In the genomic region with DNA sequence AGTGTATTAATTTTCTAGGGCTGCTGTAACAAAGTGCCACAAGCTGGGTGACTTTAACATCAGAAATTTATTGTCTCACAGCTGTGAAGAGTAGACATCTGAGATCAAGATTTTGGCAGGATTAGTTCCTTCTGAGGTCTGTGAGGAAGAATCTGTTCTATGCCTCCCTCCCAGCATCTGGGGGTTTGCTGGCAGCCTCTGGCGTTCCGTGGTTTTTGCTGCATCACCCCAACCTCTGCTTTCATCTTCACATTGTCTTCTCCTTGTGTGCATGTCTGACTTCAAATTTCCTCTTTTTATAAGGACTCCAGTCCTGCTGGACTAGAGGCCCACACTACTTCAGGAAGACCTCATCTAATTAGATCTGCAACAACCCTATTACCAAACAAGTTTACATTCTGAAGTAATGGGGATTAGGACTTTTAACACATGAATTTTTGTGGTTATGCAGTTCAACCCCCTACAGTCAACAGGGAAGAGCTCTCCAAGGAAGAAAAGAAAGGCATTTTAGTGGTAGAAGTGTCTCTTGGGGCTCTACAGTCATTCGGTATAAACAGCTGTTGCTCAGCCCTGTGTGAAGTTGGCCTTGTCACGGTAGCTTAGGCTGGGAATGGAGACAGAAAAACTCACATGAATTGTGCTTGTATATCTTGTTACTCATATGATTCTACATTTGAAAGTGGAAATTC, we compare ENCODE assay signal across 14 cellular contexts.
DNase-seq lines count a peak whose midpoint lies in the region; TF ChIP-seq lines count a peak whose summit lies in the region.
"Had no signal": no experiment of that assay in that cellular context is flagged by ENCODE, and none has a peak within 500 bp of the region (broad histone marks: within the 10 kb centered on the region; RNA-seq: fewer than 3 reads in every experiment).

No MANE protein-coding gene starts in this region.

- H3K27me3 ChIP-seq in GM23248 (replicated peaks; ENCODE audit: insufficient read depth), result no peaks in the 10 kb centered on the region
- no peaks in the 10 kb centered on the region for H3K27me3 ChIP-seq in neural progenitor cell
- H3K27me3 ChIP-seq in H7 (ENCODE audit: control insufficient read depth, insufficient read depth, low read length), result no peaks in the 10 kb centered on the region

- H3K9me3 ChIP-seq in GM23248 (ENCODE audit: low read depth), result no peaks in the 10 kb centered on the region
- no peaks in the 10 kb centered on the region for H3K9me3 ChIP-seq in neural progenitor cell (ENCODE audit: low read depth)

- H3K4me1 ChIP-seq in GM23248 (ENCODE audit: insufficient read depth) (peaks cover 42% of the 10 kb centered on the region), neural progenitor cell (peaks cover 3% of the 10 kb centered on the region)

- no peaks in the 10 kb centered on the region for H3K36me3 Mint-ChIP-seq in neural progenitor cell
- H3K36me3 Mint-ChIP-seq: T-cell had no signal

- H3K36me3 ChIP-seq in GM23248 (ENCODE audit: low read depth), result no peaks in the 10 kb centered on the region
- H3K36me3 ChIP-seq in neural progenitor cell, result no peaks in the 10 kb centered on the region
- no peaks in the 10 kb centered on the region for H3K36me3 ChIP-seq in H7 (replicated peaks; ENCODE audit: control insufficient read depth, insufficient read depth, low read length)

- no peaks in the 10 kb centered on the region for H4K20me1 ChIP-seq in GM23248 (ENCODE audit: insufficient read depth)
- no peaks in the 10 kb centered on the region for H4K20me1 ChIP-seq in neural progenitor cell (ENCODE audit: low read depth)

- no peak overlapping the region for H3K4me3 Mint-ChIP-seq in neural progenitor cell
- H3K4me3 Mint-ChIP-seq: activated T-cell treated with anti-CD3 and anti-CD28 coated beads, Interleukin-2, amount 50 U/mL, for 72 hours; T-cell had no signal

- H3F3A ChIP-seq in GM23248 (ENCODE audit: insufficient read depth) (peaks cover 34% of the 10 kb centered on the region), neural progenitor cell (ENCODE audit: low read depth) (no peaks in the 10 kb centered on the region)

- H2AFZ ChIP-seq in GM23248 (0 out of 2 replicates have a peak overlapping the region, but pooled peaks have one; percentile 1), neural progenitor cell (replicated peaks) (no peak overlapping the region)

- H3K27me3 Mint-ChIP-seq in neural progenitor cell (ENCODE audit: insufficient read depth, low read depth), result peaks cover 2% of the 10 kb centered on the region
- H3K27me3 Mint-ChIP-seq: T-cell had no signal

- peaks cover 2% of the 10 kb centered on the region for H3K9me3 Mint-ChIP-seq in neural progenitor cell
- H3K9me3 Mint-ChIP-seq: T-cell had no signal

- H3K9me2 ChIP-seq in GM23248 (ENCODE audit: insufficient read depth), result no peaks in the 10 kb centered on the region

- H3K4me3 ChIP-seq in GM23248 (no peak overlapping the region), neural progenitor cell (no peak overlapping the region), H7 (ENCODE audit: insufficient read depth, low read depth, low read length) (no peak overlapping the region)
- H3K4me3 ChIP-seq: lung had no signal

- H3K9ac ChIP-seq in GM23248 (peak overlapping the region; percentile 11; the same call in 1 of the 2 replicates), neural progenitor cell (no peak overlapping the region)

- in situ Hi-C loops in GM23248 (cut with MboI), result loop anchor here (25.0 kb wide), 2 partner anchors 578 to 953 kb away; no protein-coding TSS in a partner anchor

- H3K79me2 ChIP-seq in GM23248 (ENCODE audit: insufficient read depth), result no peaks in the 10 kb centered on the region
- no peaks in the 10 kb centered on the region for H3K79me2 ChIP-seq in neural progenitor cell (ENCODE audit: low read depth)

- peak overlapping the region; percentile 41 for H3K4me2 ChIP-seq in GM23248 (ENCODE audit: unreplicated experiment)
- H3K4me2 ChIP-seq in neural progenitor cell, result no peak overlapping the region

- DNase-seq in A172 (ENCODE audit: low spot score) (peak; percentile 66), GM23248 (peak; percentile 93), NOMO-1 treated with DMSO at 0.1 percent for 48 hours (lab: John Stamatoyannopoulos, UW; ENCODE audit: unreplicated experiment) (peak; percentile 67), fibroblast of the conjunctiva (ENCODE audit: low read depth) (peak; percentile 39), GM10266 (ENCODE audit: extremely low spot score) (no peak), neural progenitor cell (ENCODE audit: low spot score) (no peak), H7 (no peak)
- DNase-seq in stimulated activated CD4-positive, alpha-beta T cell treated with anti-CD3 and anti-CD28 coated beads, Interleukin-4, amount 100 ng/mL, for 1 hour, result no peak
- DNase-seq: activated T-cell treated with anti-CD3 and anti-CD28 coated beads, Interleukin-2, amount 50 U/mL, for 72 hours; effector memory CD4-positive, alpha-beta T cell; T-cell; trophoblast cell had no signal

- H3K27ac Mint-ChIP-seq in neural progenitor cell, result no peak overlapping the region
- H3K27ac Mint-ChIP-seq: activated T-cell treated with anti-CD3 and anti-CD28 coated beads, Interleukin-2, amount 50 U/mL, for 72 hours; T-cell had no signal

- no peak for TF ChIP-seq CTCF in GM10266 (IDR thresholded peaks at IDR 0.05; ENCODE audit: control insufficient read depth, insufficient read depth, low read depth, missing control alignments)
- no peak for TF ChIP-seq CTCF in neural progenitor cell (IDR thresholded peaks at IDR 0.05)

- H3K27ac ChIP-seq in GM23248 (peak overlapping the region; percentile 71), neural progenitor cell (no peak overlapping the region)
- H3K27ac ChIP-seq: C4-2B had no signal

- peaks cover 2% of the 10 kb centered on the region for H3K4me1 Mint-ChIP-seq in neural progenitor cell

- WGBS in GM23248 (ENCODE audit: low coverage in 1 of 2, low lambda C conversion rate in 2 of 2, missing lambda C conversion rate in 2 of 2), 2 experiments, result 4 to 6% methylated on average over 4 of the region's 4 CpGs

Comparison
In these comparisons a context has a peak if more than half of its experiments do, and no peak if none do; other contexts are left out.
1. DNase-seq: peak in A172 (single experiment), GM23248 (single experiment), NOMO-1 treated with DMSO at 0.1 percent for 48 hours (single experiment) and fibroblast of the conjunctiva (single experiment); none in GM10266 (single experiment), neural progenitor cell (single experiment), H7 (single experiment) and stimulated activated CD4-positive, alpha-beta T cell treated with anti-CD3 and anti-CD28 coated beads, Interleukin-4, amount 100 ng/mL, for 1 hour (single experiment).